In the genomic region with DNA sequence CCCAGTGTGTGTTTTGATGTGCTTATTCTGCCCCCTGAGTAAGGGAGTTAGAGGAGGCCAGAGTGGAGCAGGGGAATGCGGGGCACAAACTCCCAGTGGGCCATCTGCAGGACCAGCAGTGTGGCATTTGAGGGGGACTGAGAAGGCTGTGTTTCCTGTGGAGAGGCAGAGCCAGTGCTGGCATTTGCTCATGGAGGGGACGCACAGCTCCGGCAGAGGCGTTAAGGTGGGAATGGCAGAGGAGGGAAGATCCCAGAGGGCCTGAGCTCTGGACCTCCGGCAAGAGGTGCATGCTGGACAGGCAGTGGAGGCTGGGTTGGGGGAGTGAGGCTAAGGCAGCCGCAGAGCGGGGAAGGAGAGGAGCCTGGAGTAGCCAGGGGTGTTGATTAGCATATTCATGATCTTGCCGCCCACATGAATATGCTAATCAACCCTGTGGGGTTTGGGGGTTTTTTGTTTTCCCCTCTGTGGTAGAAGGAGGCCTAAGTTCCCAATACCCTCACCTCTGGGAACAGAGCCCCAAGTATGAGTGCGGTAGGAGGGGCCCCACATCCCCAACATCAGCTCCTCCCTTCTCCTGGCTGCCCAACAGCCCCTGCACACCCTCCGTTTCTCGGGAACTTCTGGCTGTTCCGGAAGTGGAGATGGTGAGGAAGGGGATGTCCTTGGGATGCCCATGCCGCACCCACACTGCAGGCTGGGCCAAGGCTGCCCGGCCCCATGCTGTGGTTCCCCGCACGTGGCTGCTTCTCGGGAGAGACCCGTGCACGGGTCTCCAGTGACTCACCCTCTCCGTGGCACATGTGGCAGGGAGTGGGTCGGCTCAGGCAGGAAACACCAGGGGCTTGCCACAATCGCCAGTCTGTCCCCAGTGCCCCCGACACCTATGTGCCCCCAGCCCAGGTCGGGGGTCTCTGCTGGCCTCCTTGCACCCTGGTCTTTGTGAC, we compare ENCODE assay signal across 26 cellular contexts. TPM values are rescaled to one million over a fixed set of nuclear protein-coding genes. Genes with fewer than 3 reads are reported as not detected.
A peak's percentile ranks its signal among the peaks of the same experiment; 100 is the strongest.
DNase-seq lines count a peak whose midpoint lies in the region; ATAC-seq and TF ChIP-seq lines count a peak whose summit lies in the region.
"Had no signal": no experiment of that assay in that cellular context is flagged by ENCODE, and none has a peak within 500 bp of the region (broad histone marks: within the 10 kb centered on the region; RNA-seq: fewer than 3 reads in every experiment).

No MANE protein-coding gene starts in this region.

- no peak overlapping the region for H2BK15ac ChIP-seq in neuronal stem cell (ENCODE audit: low read length)

- no peaks in the 10 kb centered on the region for H3K9me3 Mint-ChIP-seq in activated CD4-positive, alpha-beta memory T cell treated with anti-CD3 and anti-CD28 coated beads for 36 hours
- H3K9me3 Mint-ChIP-seq in activated CD4-positive, alpha-beta memory T cell treated with anti-CD3 and anti-CD28 coated beads, Interleukin-2, amount 10 ng/mL, durations not matched to agents 7 days and 5 days: no peaks in the 10 kb centered on the region
- H3K9me3 Mint-ChIP-seq in activated naive CD8-positive, alpha-beta T cell treated with anti-CD3 and anti-CD28 coated beads for 36 hours: no peaks in the 10 kb centered on the region
- H3K9me3 Mint-ChIP-seq: activated T-helper 1 cell treated with anti-CD3 and anti-CD28 coated beads, Interleukin-12 subunit alpha, Interleukin-12 subunit beta, Interleukin-2, Interleukin-4 antibody, amounts not matched to agents 30 ng/mL and 10 ng/mL and 1 ng/mL, durations not matched to agents 14 hours and 24 hours and 36 hours; T-cell had no signal

- no peak for TF ChIP-seq CTCF in upper lobe of right lung (IDR thresholded peaks at IDR 0.05)

- peak overlapping the region; percentile 72 for H3K9ac ChIP-seq in neuronal stem cell (ENCODE audit: low read depth, low read length, poor library complexity)
- H3K9ac ChIP-seq: BLaER1 had no signal

- H3K4ac ChIP-seq in neuronal stem cell (ENCODE audit: low read length): no peak overlapping the region

- no peaks in the 10 kb centered on the region for H3K4me1 Mint-ChIP-seq in activated CD4-positive, alpha-beta memory T cell treated with anti-CD3 and anti-CD28 coated beads for 36 hours (ENCODE audit: low read depth)
- H3K4me1 Mint-ChIP-seq in activated CD4-positive, alpha-beta memory T cell treated with anti-CD3 and anti-CD28 coated beads, Interleukin-2, amount 10 ng/mL, durations not matched to agents 7 days and 5 days: no peaks in the 10 kb centered on the region
- peaks cover 5% of the 10 kb centered on the region for H3K4me1 Mint-ChIP-seq in activated naive CD8-positive, alpha-beta T cell treated with anti-CD3 and anti-CD28 coated beads for 36 hours
- H3K4me1 Mint-ChIP-seq: T-cell had no signal

- H3K23ac ChIP-seq in neuronal stem cell (ENCODE audit: low read depth, low read length, poor library complexity): no peak overlapping the region

- H3K36me3 Mint-ChIP-seq in activated CD4-positive, alpha-beta memory T cell treated with anti-CD3 and anti-CD28 coated beads for 36 hours: no peaks in the 10 kb centered on the region
- H3K36me3 Mint-ChIP-seq in activated CD4-positive, alpha-beta memory T cell treated with anti-CD3 and anti-CD28 coated beads, Interleukin-2, amount 10 ng/mL, durations not matched to agents 7 days and 5 days (ENCODE audit: low read depth): no peaks in the 10 kb centered on the region
- no peaks in the 10 kb centered on the region for H3K36me3 Mint-ChIP-seq in activated naive CD8-positive, alpha-beta T cell treated with anti-CD3 and anti-CD28 coated beads for 36 hours
- H3K36me3 Mint-ChIP-seq: T-cell had no signal

- H3K18ac ChIP-seq in neuronal stem cell (ENCODE audit: low read length): no peak overlapping the region

- H3K9me3 ChIP-seq in neuronal stem cell (replicated peaks in 1 of 2; ENCODE audit: control insufficient read depth in 2 of 2, insufficient read depth in 1 of 2, low read depth in 1 of 2, low read length in 2 of 2) (no peaks in the 10 kb centered on the region), upper lobe of right lung (no peaks in the 10 kb centered on the region)
- H3K9me3 ChIP-seq: BLaER1, body of pancreas, SJCRH30 had no signal

- H3K27ac ChIP-seq in neuronal stem cell (replicated peaks; ENCODE audit: low read length): no peak overlapping the region
- no peak overlapping the region for H3K27ac ChIP-seq in upper lobe of right lung
- H3K27ac ChIP-seq: BLaER1, body of pancreas, SJCRH30, skin epidermis had no signal

- H2AFZ ChIP-seq in neuronal stem cell (ENCODE audit: low read length): peak overlapping the region; percentile 40

- no peaks in the 10 kb centered on the region for H3K36me3 ChIP-seq in neuronal stem cell (replicated peaks in 1 of 2; ENCODE audit: control insufficient read depth in 2 of 2, insufficient read depth in 2 of 2, low read length in 2 of 2)
- no peaks in the 10 kb centered on the region for H3K36me3 ChIP-seq in upper lobe of right lung
- H3K36me3 ChIP-seq: BLaER1, SJCRH30 had no signal

- no peak overlapping the region for H2AK5ac ChIP-seq in neuronal stem cell (ENCODE audit: low read depth, low read length)

- no peak overlapping the region for H4K91ac ChIP-seq in neuronal stem cell (ENCODE audit: low read depth, low read length, poor library complexity)

- peak; percentile 37 for DNase-seq in activated CD4-positive, alpha-beta memory T cell treated with anti-CD3 and anti-CD28 coated beads for 36 hours
- no peak for DNase-seq in activated CD4-positive, alpha-beta memory T cell treated with anti-CD3 and anti-CD28 coated beads, Interleukin-2, amount 10 ng/mL, durations not matched to agents 7 days and 5 days
- DNase-seq in ELR (ENCODE audit: low read depth): peak; percentile 22
- peak; percentile 48 for DNase-seq in activated naive CD8-positive, alpha-beta T cell treated with anti-CD3 and anti-CD28 coated beads for 36 hours
- DNase-seq in neuronal stem cell (ENCODE audit: low spot score): no peak
- DNase-seq in AG08395 (ENCODE audit: low spot score): no peak
- no peak for DNase-seq in upper lobe of right lung
- DNase-seq: activated CD4-positive, alpha-beta T cell treated with anti-CD3 and anti-CD28 coated beads for 4 hours; body of pancreas; effector CD8-positive, alpha-beta T cell; foreskin melanocyte; HCEC 1CT; hippocampal formation; kidney glomerular epithelial cell; MM.1S; NCI-H1436 treated with DMSO at 0.1 percent for 48 hours; NCI-H510A treated with DMSO at 0.1 percent for 48 hours; NK-92 treated with Interleukin-12 subunit alpha and Interleukin-12 subunit beta, amount 100 ng/mL, for 24 hours; SJCRH30; substantia nigra; T-cell had no signal

- H3K79me1 ChIP-seq in neuronal stem cell (ENCODE audit: low read depth, low read length): peaks cover 4% of the 10 kb centered on the region

- no CpG with 5 or more reads among the region's 24 CpGs for WGBS in neuronal stem cell (ENCODE audit: extremely low coverage in 2 of 2, insufficient read length in 2 of 2, insufficient replicate concordance in 1 of 2), 2 donors

- H3K4me2 ChIP-seq in neuronal stem cell (ENCODE audit: insufficient read depth, low read length, poor library complexity, severe bottlenecking): no peak overlapping the region
- H3K4me2 ChIP-seq: BLaER1 had no signal

- H2BK120ac ChIP-seq in neuronal stem cell (ENCODE audit: low read depth, low read length): no peak overlapping the region

- H4K8ac ChIP-seq in neuronal stem cell (ENCODE audit: low read depth, low read length): no peak overlapping the region

- H3K14ac ChIP-seq in neuronal stem cell (ENCODE audit: low read length): no peak overlapping the region

- H3K27me3 ChIP-seq in neuronal stem cell (ENCODE audit: control insufficient read depth in 3 of 3, insufficient read depth in 3 of 3, low read depth in 1 of 3, low read length in 3 of 3): peaks cover 0 to 36% (median 0%) of the 10 kb centered on the region in 3 experiments
- peaks cover 29% of the 10 kb centered on the region for H3K27me3 ChIP-seq in upper lobe of right lung
- H3K27me3 ChIP-seq: BLaER1, body of pancreas had no signal

- intact Hi-C loops in activated CD4-positive, alpha-beta memory T cell treated with anti-CD3 and anti-CD28 coated beads for 36 hours (cut with micrococcal nuclease): no loop called here
- intact Hi-C loops in upper lobe of right lung (cut with DNase I): no loop called here

- no peak overlapping the region for H3K4me3 ChIP-seq in neuronal stem cell (ENCODE audit: low read length in 2 of 2)
- no peak overlapping the region for H3K4me3 ChIP-seq in upper lobe of right lung
- H3K4me3 ChIP-seq: BLaER1, body of pancreas, K562, SJCRH30, skin epidermis had no signal

- POLR2A ChIA-PET in activated CD4-positive, alpha-beta memory T cell treated with anti-CD3 and anti-CD28 coated beads for 36 hours (lab: Charles Lee): no interaction called here
- POLR2A ChIA-PET in activated CD4-positive, alpha-beta memory T cell treated with anti-CD3 and anti-CD28 coated beads, Interleukin-2, amount 10 ng/mL, durations not matched to agents 7 days and 5 days (lab: Charles Lee): no interaction called here

- H3K27ac Mint-ChIP-seq in activated CD4-positive, alpha-beta memory T cell treated with anti-CD3 and anti-CD28 coated beads for 36 hours: no peak overlapping the region
- no peak overlapping the region for H3K27ac Mint-ChIP-seq in activated CD4-positive, alpha-beta memory T cell treated with anti-CD3 and anti-CD28 coated beads, Interleukin-2, amount 10 ng/mL, durations not matched to agents 7 days and 5 days
- H3K27ac Mint-ChIP-seq in activated naive CD8-positive, alpha-beta T cell treated with anti-CD3 and anti-CD28 coated beads for 36 hours: no peak overlapping the region
- H3K27ac Mint-ChIP-seq: activated T-helper 1 cell treated with anti-CD3 and anti-CD28 coated beads, Interleukin-12 subunit alpha, Interleukin-12 subunit beta, Interleukin-2, Interleukin-4 antibody, amounts not matched to agents 30 ng/mL and 10 ng/mL and 1 ng/mL, durations not matched to agents 14 hours and 24 hours and 36 hours had no signal

- CTCF ChIA-PET in activated CD4-positive, alpha-beta memory T cell treated with anti-CD3 and anti-CD28 coated beads for 36 hours (lab: Charles Lee): interaction anchor here (0.6 kb wide), 1 partner anchor 59 kb away, joined by 3 read pairs; no protein-coding TSS in a partner anchor
- CTCF ChIA-PET in activated CD4-positive, alpha-beta memory T cell treated with anti-CD3 and anti-CD28 coated beads, Interleukin-2, amount 10 ng/mL, durations not matched to agents 7 days and 5 days (lab: Charles Lee): no interaction called here

- no peak for ATAC-seq in HG02885 (IDR thresholded peaks at IDR 0.05; ENCODE audit: poor library complexity, unreplicated experiment)
- ATAC-seq in upper lobe of right lung: no peak
- ATAC-seq: body of pancreas, K562, T-cell had no signal

- no peak overlapping the region for H2BK12ac ChIP-seq in neuronal stem cell (ENCODE audit: low read length)

- H2BK5ac ChIP-seq in neuronal stem cell (ENCODE audit: low read length): no peak overlapping the region

- no peak overlapping the region for H3K4me3 Mint-ChIP-seq in activated CD4-positive, alpha-beta memory T cell treated with anti-CD3 and anti-CD28 coated beads for 36 hours
- H3K4me3 Mint-ChIP-seq in activated CD4-positive, alpha-beta memory T cell treated with anti-CD3 and anti-CD28 coated beads, Interleukin-2, amount 10 ng/mL, durations not matched to agents 7 days and 5 days: no peak overlapping the region
- no peak overlapping the region for H3K4me3 Mint-ChIP-seq in activated naive CD8-positive, alpha-beta T cell treated with anti-CD3 and anti-CD28 coated beads for 36 hours
- H3K4me3 Mint-ChIP-seq: activated T-helper 1 cell treated with anti-CD3 and anti-CD28 coated beads, Interleukin-12 subunit alpha, Interleukin-12 subunit beta, Interleukin-2, Interleukin-4 antibody, amounts not matched to agents 30 ng/mL and 10 ng/mL and 1 ng/mL, durations not matched to agents 14 hours and 24 hours and 36 hours; T-cell had no signal

- peaks cover 28% of the 10 kb centered on the region for H3K27me3 Mint-ChIP-seq in activated CD4-positive, alpha-beta memory T cell treated with anti-CD3 and anti-CD28 coated beads for 36 hours
- H3K27me3 Mint-ChIP-seq in activated CD4-positive, alpha-beta memory T cell treated with anti-CD3 and anti-CD28 coated beads, Interleukin-2, amount 10 ng/mL, durations not matched to agents 7 days and 5 days: peaks cover 3% of the 10 kb centered on the region
- H3K27me3 Mint-ChIP-seq in activated naive CD8-positive, alpha-beta T cell treated with anti-CD3 and anti-CD28 coated beads for 36 hours: peaks cover 27% of the 10 kb centered on the region

- H3K4me1 ChIP-seq in neuronal stem cell (ENCODE audit: control insufficient read depth in 2 of 2, insufficient read depth in 1 of 2, low read depth in 1 of 2, low read length in 2 of 2) (peaks cover 0 to 1% of the 10 kb centered on the region in 2 donors), upper lobe of right lung (no peaks in the 10 kb centered on the region)
- H3K4me1 ChIP-seq: BLaER1, body of pancreas, SJCRH30 had no signal

RNA-seq across cellular contexts. Expression of gene DLGAP4, which starts 33.8 kb away (rescaled TPM):
- total RNA-seq in activated CD4-positive, alpha-beta memory T cell treated with anti-CD3 and anti-CD28 coated beads for 36 hours: 10 to 100 TPM; 18.5 to 18.8 TPM
- total RNA-seq in activated CD4-positive, alpha-beta memory T cell treated with anti-CD3 and anti-CD28 coated beads, Interleukin-2, amount 10 ng/mL, durations not matched to agents 7 days and 5 days: 10 to 100 TPM; 40.2 to 44.2 TPM
- 10 to 100 TPM; 10.5 to 14.6 TPM for total RNA-seq in activated naive CD8-positive, alpha-beta T cell treated with anti-CD3 and anti-CD28 coated beads for 36 hours
- polyA plus RNA-seq in neuronal stem cell (2013, experiment 1 of 2): 98.6 TPM
- 99.8 TPM for polyA plus RNA-seq in neuronal stem cell (2013, experiment 2 of 2)
- 61.2 TPM for total RNA-seq in upper lobe of right lung

Comparison
In these comparisons a context has a peak if more than half of its experiments do, and no peak if none do; other contexts are left out.
1. DNase-seq: peak in activated CD4-positive, alpha-beta memory T cell treated with anti-CD3 and anti-CD28 coated beads for 36 hours (single experiment), ELR (single experiment) and activated naive CD8-positive, alpha-beta T cell treated with anti-CD3 and anti-CD28 coated beads for 36 hours (single experiment); none in activated CD4-positive, alpha-beta memory T cell treated with anti-CD3 and anti-CD28 coated beads, Interleukin-2, amount 10 ng/mL, durations not matched to agents 7 days and 5 days (single experiment), neuronal stem cell (single experiment), AG08395 (single experiment) and upper lobe of right lung (single experiment).